In the genomic region with DNA sequence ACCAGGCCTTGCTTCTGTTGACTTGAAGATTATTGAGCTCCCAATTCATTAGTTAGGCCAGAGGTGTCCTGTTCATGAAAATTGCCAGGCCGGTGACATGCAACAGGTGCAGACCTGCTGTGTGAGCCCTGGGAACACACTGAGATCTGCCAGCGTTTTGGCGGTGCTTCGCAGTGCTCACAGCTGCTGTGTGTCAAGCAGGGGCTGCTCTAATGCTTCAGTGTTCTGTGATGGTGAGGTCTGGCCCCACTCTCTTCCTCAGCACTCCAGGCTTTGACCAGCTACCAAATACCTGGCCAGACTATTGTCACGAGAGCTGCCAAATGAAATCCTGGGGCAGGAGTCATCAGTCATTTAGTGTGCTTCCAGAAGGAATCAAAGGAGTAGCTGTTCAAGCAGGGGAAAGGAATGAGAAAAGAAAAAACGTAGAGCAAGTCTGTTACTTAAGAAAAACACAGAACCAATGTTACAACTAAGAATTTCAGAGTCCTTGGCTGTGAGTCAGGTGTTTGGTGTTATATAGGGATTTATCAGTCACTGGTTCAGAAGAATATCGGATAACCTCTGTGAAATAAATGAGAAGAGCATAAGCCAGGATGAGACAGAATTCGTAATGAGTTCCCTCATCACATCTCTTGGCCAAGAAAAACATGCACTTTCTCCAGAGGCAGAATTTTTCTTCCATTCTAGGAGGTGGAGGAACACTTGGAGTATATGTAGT, we compare ENCODE assay signal across 15 cellular contexts.
DNase-seq lines count a peak whose midpoint lies in the region; TF ChIP-seq lines count a peak whose summit lies in the region.
"Had no signal": no experiment of that assay in that cellular context is flagged by ENCODE, and none has a peak within 500 bp of the region (broad histone marks: within the 10 kb centered on the region; RNA-seq: fewer than 3 reads in every experiment).

No MANE protein-coding gene starts in this region.

- WGBS in GM23248 (ENCODE audit: low coverage in 1 of 2, low lambda C conversion rate in 2 of 2, missing lambda C conversion rate in 2 of 2), 2 experiments, result 54 to 56% methylated on average over 8 of the region's 8 CpGs
- 84 to 94% methylated on average over 8 of the region's 8 CpGs for WGBS in sigmoid colon, 2 donors

- peak; percentile 84 for DNase-seq in GM23248
- DNase-seq in astrocyte of the hippocampus (ENCODE audit: low read depth, low spot score), result peak; percentile 92
- peak; percentile 32 to 33 for DNase-seq in cardiac muscle cell (ENCODE audit: low read depth in 1 of 2, low spot score in 1 of 2)
- DNase-seq in sigmoid colon, result peak; percentile 65
- no peak for DNase-seq in activated CD4-positive, alpha-beta T cell treated with anti-CD3 and anti-CD28 coated beads, Interleukin-2, amount 50 U/mL, for 1 hour
- no peak for DNase-seq in NCI-H2081 treated with DMSO at 0.1 percent for 48 hours (lab: John Stamatoyannopoulos, UW)
- no peak for DNase-seq in stimulated activated CD4-positive, alpha-beta T cell treated with anti-CD3 and anti-CD28 coated beads, Interleukin-4, amount 100 ng/mL, for 1 hour
- DNase-seq in posterior cingulate gyrus, result no peak
- DNase-seq: activated CD4-positive, alpha-beta T cell treated with anti-CD3 and anti-CD28 coated beads, Interleukin-2, amount 10 ng/mL, durations not matched to agents 24 days and 14 days; activated naive CD8-positive, alpha-beta T cell treated with anti-CD3 and anti-CD28 coated beads for 36 hours; NCI-H2029; stimulated activated CD4-positive, alpha-beta T cell treated with anti-CD3 and anti-CD28 coated beads, Interleukin-4, amount 100 ng/mL, for 4 hours; upper lobe of left lung had no signal

- in situ Hi-C loops in GM23248 (cut with MboI), result no loop called here

- H3K9ac ChIP-seq in GM23248, result peak overlapping the region; percentile 55

- H3F3A ChIP-seq in GM23248 (ENCODE audit: insufficient read depth), result peaks cover 22% of the 10 kb centered on the region

- no peak for TF ChIP-seq POLR2A in sigmoid colon (IDR thresholded peaks at IDR 0.05)

- TF ChIP-seq EP300 in sigmoid colon (IDR thresholded peaks at IDR 0.05), result no peak

- no peaks in the 10 kb centered on the region for H3K9me2 ChIP-seq in GM23248 (ENCODE audit: insufficient read depth)

- TF ChIP-seq CTCF in cardiac muscle cell (IDR thresholded peaks at IDR 0.05; ENCODE audit: low read depth, low read length), result no peak
- no peak for TF ChIP-seq CTCF in sigmoid colon (IDR thresholded peaks at IDR 0.05)

- peak overlapping the region; percentile 55 for H2AFZ ChIP-seq in GM23248

- no peaks in the 10 kb centered on the region for H3K27me3 ChIP-seq in GM23248 (replicated peaks; ENCODE audit: insufficient read depth)
- no peaks in the 10 kb centered on the region for H3K27me3 ChIP-seq in cardiac muscle cell
- H3K27me3 ChIP-seq in sigmoid colon, result no peaks in the 10 kb centered on the region
- H3K27me3 ChIP-seq: upper lobe of left lung had no signal

- intact Hi-C loops in sigmoid colon (cut with DNase I), result no loop called here
- intact Hi-C loops in posterior cingulate gyrus (cut with DNase I), result no loop called here

- peak overlapping the region; percentile 54 for H3K4me3 ChIP-seq in GM23248
- H3K4me3 ChIP-seq in cardiac muscle cell, result no peak overlapping the region
- peak overlapping the region in 2 of 4 donors; percentile 23 to 28 for H3K4me3 ChIP-seq in sigmoid colon
- H3K4me3 ChIP-seq: HAP-1, upper lobe of left lung had no signal

- peaks cover 18% of the 10 kb centered on the region for H3K4me1 ChIP-seq in GM23248 (ENCODE audit: insufficient read depth)
- H3K4me1 ChIP-seq in cardiac muscle cell (ENCODE audit: low read depth), result peaks cover 44% of the 10 kb centered on the region
- H3K4me1 ChIP-seq in sigmoid colon, result peaks cover 0 to 22% (median 16%) of the 10 kb centered on the region in 4 donors
- H3K4me1 ChIP-seq: HAP-1, upper lobe of left lung had no signal

- H3K36me3 ChIP-seq in GM23248 (ENCODE audit: low read depth) (no peaks in the 10 kb centered on the region), cardiac muscle cell (no peaks in the 10 kb centered on the region), sigmoid colon (peaks cover 0 to 1% (median 0%) of the 10 kb centered on the region in 4 donors)
- H3K36me3 ChIP-seq: HAP-1 had no signal

- peak overlapping the region; percentile 65 for H3K4me2 ChIP-seq in GM23248 (ENCODE audit: unreplicated experiment)

- peak overlapping the region; percentile 70 for H3K27ac ChIP-seq in GM23248
- H3K27ac ChIP-seq in cardiac muscle cell, result peak overlapping the region; percentile 91
- peak overlapping the region; percentile 60 to 81 (median 76) for H3K27ac ChIP-seq in sigmoid colon
- H3K27ac ChIP-seq: HL-60, upper lobe of left lung had no signal

- H3K9me3 ChIP-seq in GM23248 (ENCODE audit: low read depth) (no peaks in the 10 kb centered on the region), cardiac muscle cell (ENCODE audit: low read depth) (no peaks in the 10 kb centered on the region), sigmoid colon (no peaks in the 10 kb centered on the region)
- H3K9me3 ChIP-seq: HAP-1, upper lobe of left lung had no signal

- no peaks in the 10 kb centered on the region for H3K79me2 ChIP-seq in GM23248 (ENCODE audit: insufficient read depth)

- H4K20me1 ChIP-seq in GM23248 (ENCODE audit: insufficient read depth), result no peaks in the 10 kb centered on the region

Comparison
In these comparisons a context has a peak if more than half of its experiments do, and no peak if none do; other contexts are left out.
1. DNase-seq: peak in GM23248 (single experiment), astrocyte of the hippocampus (single experiment), cardiac muscle cell (2 of 2) and sigmoid colon (single experiment); none in activated CD4-positive, alpha-beta T cell treated with anti-CD3 and anti-CD28 coated beads, Interleukin-2, amount 50 U/mL, for 1 hour (single experiment), NCI-H2081 treated with DMSO at 0.1 percent for 48 hours (single experiment), stimulated activated CD4-positive, alpha-beta T cell treated with anti-CD3 and anti-CD28 coated beads, Interleukin-4, amount 100 ng/mL, for 1 hour (single experiment) and posterior cingulate gyrus (0 of 10).
2. Peak in every context shown above with its lines, with median percentiles within 50 percentile points of each other: H3K27ac ChIP-seq.